14 cellular contexts compared by ENCODE assay signal in the genomic region with DNA sequence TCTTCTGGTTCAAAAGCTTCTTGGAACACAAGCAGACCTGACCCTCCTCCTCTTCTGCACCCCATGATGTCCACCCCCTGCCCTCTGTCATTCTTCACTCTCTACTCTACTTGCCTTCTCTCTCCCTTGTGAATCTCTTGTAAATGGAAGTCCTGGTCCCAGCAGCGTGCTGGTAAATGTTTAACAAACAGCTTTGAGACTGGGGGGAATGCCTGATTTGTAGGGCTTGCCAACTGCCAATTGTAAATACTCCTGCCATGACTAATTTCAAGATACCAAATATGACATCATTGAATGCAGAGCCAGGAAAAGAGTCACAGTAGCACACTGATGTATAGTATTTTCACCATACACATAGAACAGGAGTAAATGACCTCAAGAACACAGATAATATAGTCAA. TPM values are rescaled to one million over a fixed set of nuclear protein-coding genes. Genes with fewer than 3 reads are reported as not detected.
DNase-seq lines count a peak whose midpoint lies in the region; ATAC-seq and TF ChIP-seq lines count a peak whose summit lies in the region.
"Had no signal": no experiment of that assay in that cellular context is flagged by ENCODE, and none has a peak within 500 bp of the region (broad histone marks: within the 10 kb centered on the region; RNA-seq: fewer than 3 reads in every experiment).

No MANE protein-coding gene starts in this region.

- no peak for DNase-seq in activated T-cell treated with anti-CD3 and anti-CD28 coated beads, Interleukin-2, amount 50 U/mL, for 72 hours
- DNase-seq in activated T-cell treated with anti-CD3 and anti-CD28 coated beads for 4 hours (no peak), Panc1 (ENCODE audit: low read depth, low spot score) (no peak), fibroblast of peridontal ligament (ENCODE audit: extremely low read depth) (peak; percentile 17), type B pancreatic cell (ENCODE audit: extremely low spot score, unreplicated experiment) (no peak), neural progenitor cell (ENCODE audit: low spot score) (no peak)
- DNase-seq: caudate nucleus, glutamatergic neuron, NCI-H526 treated with DMSO at 0.1 percent for 48 hours had no signal

- H3K27ac ChIP-seq in Panc1 (ENCODE audit: low read length) (no peak overlapping the region), neural progenitor cell (no peak overlapping the region)
- H3K27ac ChIP-seq: KMS-11 had no signal

- peak overlapping the region in 1 of 2 donors; percentile 7 for H3K4me3 Mint-ChIP-seq in activated T-cell treated with anti-CD3 and anti-CD28 coated beads, Interleukin-2, amount 50 U/mL, for 72 hours
- H3K4me3 Mint-ChIP-seq in type B pancreatic cell (no peak overlapping the region), neural progenitor cell (no peak overlapping the region)
- H3K4me3 Mint-ChIP-seq: T-helper 1 cell treated with Interleukin-12 subunit alpha and Interleukin-12 subunit beta and Interleukin-4 antibody, amounts not matched to agents 30 μg/mL and 1 μg/mL, for 36 hours had no signal

- H3K9me3 ChIP-seq in Panc1 (ENCODE audit: control insufficient read depth, insufficient read depth, low read depth, low read length) = no peaks in the 10 kb centered on the region
- no peaks in the 10 kb centered on the region for H3K9me3 ChIP-seq in neural progenitor cell (ENCODE audit: low read depth)

- peaks cover 21% of the 10 kb centered on the region for H3K4me1 Mint-ChIP-seq in activated T-cell treated with anti-CD3 and anti-CD28 coated beads, Interleukin-2, amount 50 U/mL, for 72 hours (ENCODE audit: low read depth)
- H3K4me1 Mint-ChIP-seq in type B pancreatic cell (ENCODE audit: unreplicated experiment) (peaks cover 12% of the 10 kb centered on the region), neural progenitor cell (peaks cover 25% of the 10 kb centered on the region)

- BruUV-seq in Panc1 (replicated peaks; lab: Mats Ljungman, UMichigan) = no TSS peak

- no peaks in the 10 kb centered on the region for H3K4me1 ChIP-seq in Panc1 (ENCODE audit: control insufficient read depth, insufficient read depth, low read length)
- H3K4me1 ChIP-seq in neural progenitor cell = peaks cover 13% of the 10 kb centered on the region

- H3K9ac ChIP-seq in neural progenitor cell = no peak overlapping the region
- H3K9ac ChIP-seq: KMS-11 had no signal

- H3K9me3 Mint-ChIP-seq in activated T-cell treated with anti-CD3 and anti-CD28 coated beads, Interleukin-2, amount 50 U/mL, for 72 hours = no peaks in the 10 kb centered on the region
- no peaks in the 10 kb centered on the region for H3K9me3 Mint-ChIP-seq in type B pancreatic cell
- H3K9me3 Mint-ChIP-seq in neural progenitor cell = peaks cover 2% of the 10 kb centered on the region
- H3K9me3 Mint-ChIP-seq: T-helper 1 cell treated with Interleukin-12 subunit alpha and Interleukin-12 subunit beta and Interleukin-4 antibody, amounts not matched to agents 30 μg/mL and 1 μg/mL, for 36 hours had no signal

- POLR2A ChIA-PET in Panc1 (lab: Charles Lee) = no interaction called here

- CTCF ChIA-PET in Panc1 (lab: Charles Lee) = no interaction called here

- no peak overlapping the region for H3K27ac Mint-ChIP-seq in activated T-cell treated with anti-CD3 and anti-CD28 coated beads, Interleukin-2, amount 50 U/mL, for 72 hours
- H3K27ac Mint-ChIP-seq in type B pancreatic cell (peak overlapping the region; percentile 14), neural progenitor cell (no peak overlapping the region)
- H3K27ac Mint-ChIP-seq: T-helper 1 cell treated with Interleukin-12 subunit alpha and Interleukin-12 subunit beta and Interleukin-4 antibody, amounts not matched to agents 30 μg/mL and 1 μg/mL, for 36 hours had no signal

- intact Hi-C loops in Panc1 (cut with micrococcal nuclease; ENCODE audit: unreplicated experiment) = no loop called here

- H2AFZ ChIP-seq in neural progenitor cell (replicated peaks) = no peak overlapping the region

- H4K20me1 ChIP-seq in neural progenitor cell (ENCODE audit: low read depth) = no peaks in the 10 kb centered on the region

- H3K36me3 ChIP-seq in Panc1 (ENCODE audit: control insufficient read depth, insufficient read depth, low read length) = no peaks in the 10 kb centered on the region
- no peaks in the 10 kb centered on the region for H3K36me3 ChIP-seq in neural progenitor cell

- no peaks in the 10 kb centered on the region for H3K79me2 ChIP-seq in neural progenitor cell (ENCODE audit: low read depth)

- no peaks in the 10 kb centered on the region for H3K36me3 Mint-ChIP-seq in activated T-cell treated with anti-CD3 and anti-CD28 coated beads, Interleukin-2, amount 50 U/mL, for 72 hours (ENCODE audit: insufficient read depth in 2 of 2)
- H3K36me3 Mint-ChIP-seq in type B pancreatic cell (no peaks in the 10 kb centered on the region), neural progenitor cell (no peaks in the 10 kb centered on the region)

- ATAC-seq in activated T-cell treated with anti-CD3 and anti-CD28 coated beads, Interleukin-2, amount 50 U/mL, for 72 hours (replicated peaks in 1 of 2) = peak; percentile 61 to 74
- ATAC-seq in Panc1 (peak; percentile 67), HG03342 (IDR thresholded peaks at IDR 0.05; ENCODE audit: unreplicated experiment) (no peak), HG03097 (IDR thresholded peaks at IDR 0.05; ENCODE audit: low FRiP score, unreplicated experiment) (no peak)

- H3K4me2 ChIP-seq in neural progenitor cell = no peak overlapping the region
- H3K4me2 ChIP-seq: KMS-11 had no signal

- peaks cover 17% of the 10 kb centered on the region for H3K27me3 Mint-ChIP-seq in activated T-cell treated with anti-CD3 and anti-CD28 coated beads, Interleukin-2, amount 50 U/mL, for 72 hours (ENCODE audit: low read depth)
- H3K27me3 Mint-ChIP-seq in type B pancreatic cell (peaks cover 49% of the 10 kb centered on the region), neural progenitor cell (ENCODE audit: insufficient read depth, low read depth) (peaks cover 12% of the 10 kb centered on the region)

- H3F3A ChIP-seq in neural progenitor cell (ENCODE audit: low read depth) = peaks cover 9% of the 10 kb centered on the region

- H3K27me3 ChIP-seq in Panc1 (ENCODE audit: control insufficient read depth, insufficient read depth, low read length) (no peaks in the 10 kb centered on the region; the same call in 1 of the 2 replicates), neural progenitor cell (peaks cover 11% of the 10 kb centered on the region)

- in situ Hi-C loops in Panc1 (cut with HindIII; ENCODE audit: low pct_unique_long_range_greater_than_20kb, low sequenced_read_pairs) = no loop called here

- no peak overlapping the region for H3K4me3 ChIP-seq in Panc1 (ENCODE audit: low read depth in 2 of 2, low read length in 2 of 2)
- H3K4me3 ChIP-seq in neural progenitor cell = no peak overlapping the region

- TF ChIP-seq CTCF in Panc1 (IDR thresholded peaks at IDR 0.05) = no peak
- TF ChIP-seq CTCF in type B pancreatic cell (conservative IDR thresholded peaks at IDR 0.05) = no peak
- TF ChIP-seq CTCF in neural progenitor cell (IDR thresholded peaks at IDR 0.05) = no peak

RNA-seq across cellular contexts. Expression of a gene that starts 40.9 kb away (rescaled TPM):
- not detected for total RNA-seq in activated T-cell treated with anti-CD3 and anti-CD28 coated beads, Interleukin-2, amount 50 U/mL, for 72 hours
- total RNA-seq in Panc1 (2021; ENCODE audit: unreplicated experiment) = 2.0 TPM
- 2.5 TPM for polyA plus RNA-seq in Panc1 (2012; ENCODE audit: insufficient read length)
- 3.4 and 19.0 TPM in 2 replicates for total RNA-seq in type B pancreatic cell (ENCODE audit: low replicate concordance)
- 1.9 and 7.2 TPM in 2 replicates for total RNA-seq in neural progenitor cell (ENCODE audit: low replicate concordance)
- total RNA-seq: mononuclear cell had no signal

Comparison
In these comparisons a context has a peak if more than half of its experiments do, and no peak if none do; other contexts are left out.
1. ATAC-seq: peak in activated T-cell treated with anti-CD3 and anti-CD28 coated beads, Interleukin-2, amount 50 U/mL, for 72 hours (2 of 2) and Panc1 (single experiment); none in HG03342 (single experiment) and HG03097 (single experiment).